In genomic region chr6:157274116-157274470, GRCh38 we compare ENCODE assay signal across 8 cellular contexts. TPM values are rescaled to one million over a fixed set of nuclear protein-coding genes. Genes with fewer than 3 reads are reported as not detected.
DNase-seq lines count a peak whose midpoint lies in the region; ATAC-seq and TF ChIP-seq lines count a peak whose summit lies in the region.

No MANE protein-coding gene starts in this region.

- H3K27ac Mint-ChIP-seq in CD4-positive, alpha-beta T cell: peak overlapping the region; percentile 98
- no peak overlapping the region for H3K27ac Mint-ChIP-seq in nephron progenitor cell

- peaks cover 7% of the 10 kb centered on the region for H3K9me3 Mint-ChIP-seq in CD4-positive, alpha-beta T cell
- H3K9me3 Mint-ChIP-seq in nephron progenitor cell: peaks cover 10% of the 10 kb centered on the region

- peaks cover 13% of the 10 kb centered on the region for H3K4me1 Mint-ChIP-seq in CD4-positive, alpha-beta T cell (ENCODE audit: low read depth)
- peaks cover 51% of the 10 kb centered on the region for H3K4me1 Mint-ChIP-seq in nephron progenitor cell

- H3K27me3 Mint-ChIP-seq in CD4-positive, alpha-beta T cell: no peaks in the 10 kb centered on the region
- H3K27me3 Mint-ChIP-seq in nephron progenitor cell (ENCODE audit: low read depth, poor library complexity): peaks cover 32% of the 10 kb centered on the region

- no peaks in the 10 kb centered on the region for H3K79me2 ChIP-seq in KMS-11 (ENCODE audit: insufficient read depth, low read depth)

- peak overlapping the region; percentile 44 for H3K4me2 ChIP-seq in KMS-11

- CTCF ChIA-PET in CD4-positive, alpha-beta T cell (lab: Charles Lee): interaction anchor here (0.8 to 3.0 kb wide), 4 partner anchors 38 to 239 kb away, joined by 3 to 14 read pairs (median 6); no protein-coding TSS in a partner anchor

- POLR2A ChIA-PET in CD4-positive, alpha-beta T cell (lab: Charles Lee): interaction anchor here (0.6 to 2.6 kb wide), 17 partner anchors 13 to 1933 kb away, joined by 3 to 12 read pairs (median 3); partner anchors contain the start of gene TMEM242

- no peaks in the 10 kb centered on the region for H4K20me1 ChIP-seq in KMS-11 (ENCODE audit: insufficient read depth)

- H3K4me3 Mint-ChIP-seq in CD4-positive, alpha-beta T cell: peak overlapping the region; percentile 97
- peak overlapping the region; percentile 81 for H3K4me3 Mint-ChIP-seq in nephron progenitor cell

- DNase-seq in CD4-positive, alpha-beta T cell: no peak
- DNase-seq in coronary artery (ENCODE audit: low spot score): no peak
- DNase-seq in nephron progenitor cell: no peak
- DNase-seq in RPMI8226: no peak
- no peak for DNase-seq in activated CD8-positive, alpha-beta memory T cell treated with anti-CD3 and anti-CD28 coated beads, Interleukin-2, amount 50 U/mL, for 4 hours
- DNase-seq in hippocampal formation (lab: John Stamatoyannopoulos, UW): no peak

- peak overlapping the region; percentile 79 for H3K27ac ChIP-seq in CD4-positive, alpha-beta T cell (ENCODE audit: low read depth, low read length)
- no peak overlapping the region for H3K27ac ChIP-seq in KMS-11
- H3K27ac ChIP-seq in coronary artery: peak overlapping the region; percentile 80 to 95

- intact Hi-C loops in CD4-positive, alpha-beta T cell (cut with DNase I, micrococcal nuclease): loop anchor here (1.0 to 10.0 kb wide), 7 partner anchors 39 to 1952 kb away; no protein-coding TSS in a partner anchor

- H3K4me1 ChIP-seq in KMS-11 (ENCODE audit: low read depth, poor library complexity, severe bottlenecking): peaks cover 3% of the 10 kb centered on the region

- no peaks in the 10 kb centered on the region for H3K36me3 ChIP-seq in KMS-11 (ENCODE audit: insufficient read depth)

- H3K36me3 Mint-ChIP-seq in CD4-positive, alpha-beta T cell (ENCODE audit: low read depth): no peaks in the 10 kb centered on the region
- H3K36me3 Mint-ChIP-seq in nephron progenitor cell (ENCODE audit: low read depth): peaks cover 6% of the 10 kb centered on the region

- peak overlapping the region; percentile 92 for H2AFZ ChIP-seq in KMS-11 (ENCODE audit: low read depth)

- peak overlapping the region; percentile 35; the same call in 1 of the 2 replicates for H3K9ac ChIP-seq in KMS-11

- no peak for TF ChIP-seq CTCF in CD4-positive, alpha-beta T cell (IDR thresholded peaks at IDR 0.05)
- TF ChIP-seq CTCF in KMS-11 (conservative IDR thresholded peaks at IDR 0.05; ENCODE audit: low read depth, low read length) (no peak), coronary artery (IDR thresholded peaks at IDR 0.05) (no peak), nephron progenitor cell (IDR thresholded peaks at IDR 0.05) (no peak)

- no peak for ATAC-seq in CD4-positive, alpha-beta T cell (ENCODE audit: poor library complexity)
- no peak for ATAC-seq in GM21423 (IDR thresholded peaks at IDR 0.05; ENCODE audit: unreplicated experiment)

- H3K4me3 ChIP-seq in KMS-11 (IDR thresholded peaks at IDR 0.05; ENCODE audit: insufficient read depth, low read depth, low read length): no peak overlapping the region
- H3K4me3 ChIP-seq in coronary artery: peak overlapping the region; percentile 90

- no peaks in the 10 kb centered on the region for H3K27me3 ChIP-seq in CD4-positive, alpha-beta T cell (ENCODE audit: control insufficient read depth, insufficient read depth, low read length)
- H3K27me3 ChIP-seq in KMS-11 (ENCODE audit: insufficient read depth, low read depth): no peaks in the 10 kb centered on the region

- H3K9me3 ChIP-seq in CD4-positive, alpha-beta T cell (ENCODE audit: control insufficient read depth, low read length): no peaks in the 10 kb centered on the region

RNA-seq across cellular contexts. Expression of gene TMEM242, which starts 49.2 kb away (rescaled TPM):
- total RNA-seq in CD4-positive, alpha-beta T cell: 10 to 100 TPM; 13.6 to 15.6 TPM
